ENCODE assay signal across 8 cellular contexts in genomic region chr1:184212649-184213314, GRCh38.
A peak's percentile ranks its signal among the peaks of the same experiment; 100 is the strongest.
DNase-seq lines count a peak whose midpoint lies in the region; ATAC-seq and TF ChIP-seq lines count a peak whose summit lies in the region.
"Had no signal": no experiment of that assay in that cellular context is flagged by ENCODE, and none has a peak within 500 bp of the region (broad histone marks: within the 10 kb centered on the region; RNA-seq: fewer than 3 reads in every experiment).

No MANE protein-coding gene starts in this region.

- ATAC-seq in HG02852 (IDR thresholded peaks at IDR 0.05; ENCODE audit: unreplicated experiment) (peak; percentile 39), upper lobe of right lung (peak; percentile 78)

- no peaks in the 10 kb centered on the region for H3K4me1 ChIP-seq in upper lobe of right lung
- no peaks in the 10 kb centered on the region for H3K4me1 ChIP-seq in tibial nerve

- WGBS in tibial nerve, 2 donors = 70 to 72% methylated on average over 7 of the region's 7 CpGs

- TF ChIP-seq CTCF in upper lobe of right lung (IDR thresholded peaks at IDR 0.05) (no peak), tibial nerve (IDR thresholded peaks at IDR 0.05) (no peak)

- no peak for TF ChIP-seq POLR2A in tibial nerve (IDR thresholded peaks at IDR 0.05)

- no peak overlapping the region for H3K27ac ChIP-seq in upper lobe of right lung
- no peak overlapping the region for H3K27ac ChIP-seq in tibial nerve

- H3K36me3 ChIP-seq in upper lobe of right lung (no peaks in the 10 kb centered on the region), tibial nerve (no peaks in the 10 kb centered on the region)

- H3K4me3 ChIP-seq in upper lobe of right lung = no peak overlapping the region
- no peak overlapping the region for H3K4me3 ChIP-seq in tibial nerve

- peak; percentile 28 for DNase-seq in SKM-1 (lab: John Stamatoyannopoulos, UW; ENCODE audit: unreplicated experiment)
- peak; percentile 64 for DNase-seq in foreskin melanocyte
- no peak for DNase-seq in upper lobe of right lung
- no peak for DNase-seq in activated CD4-positive, alpha-beta T cell treated with anti-CD3 and anti-CD28 coated beads for 4 hours
- no peak for DNase-seq in NCI-H2227 (lab: John Stamatoyannopoulos, UW; ENCODE audit: unreplicated experiment)
- DNase-seq in tibial nerve (ENCODE audit: low spot score in 2 of 2) = no peak
- DNase-seq: NCI-H748 treated with DMSO at 0.1 percent for 48 hours had no signal

- no peak for TF ChIP-seq EP300 in tibial nerve (IDR thresholded peaks at IDR 0.05)

- H3K27me3 ChIP-seq in upper lobe of right lung (no peaks in the 10 kb centered on the region), tibial nerve (no peaks in the 10 kb centered on the region)

- H3K9me3 ChIP-seq in upper lobe of right lung = no peaks in the 10 kb centered on the region
- no peaks in the 10 kb centered on the region for H3K9me3 ChIP-seq in tibial nerve

- intact Hi-C loops in upper lobe of right lung (cut with DNase I) = no loop called here

Comparison
In these comparisons a context has a peak if more than half of its experiments do, and no peak if none do; other contexts are left out.
1. DNase-seq: peak in SKM-1 (single experiment) and foreskin melanocyte (single experiment); none in upper lobe of right lung (single experiment), activated CD4-positive, alpha-beta T cell treated with anti-CD3 and anti-CD28 coated beads for 4 hours (0 of 2), NCI-H2227 (single experiment) and tibial nerve (0 of 2).